Comparison of ENCODE assay signal across 1 cellular context in genomic region chr17:42180922-42181850, GRCh38.
A peak's percentile ranks its signal among the peaks of the same experiment; 100 is the strongest.
TF ChIP-seq lines count a peak whose summit lies in the region.

TSS of gene KCNH4 (minus strand) at chr17:42181142. CDS start at chr17:42180945, 197 bp downstream.

TF ChIP-seq in K562, 482 proteins besides CTCF, POLR2A, EP300 and RAD21 (continued from another document and continues in another):
- TF ChIP-seq RNF2 (IDR thresholded peaks at IDR 0.05) (peak; percentile 77; the same call in 1 of the 2 replicates), ZKSCAN1 (IDR thresholded peaks at IDR 0.05; ENCODE audit: low read depth, low read length) (0 out of 2 replicates have a peak, but pooled peaks have one; percentile 56), ZNF584 (CRISPR knock-in tag; IDR thresholded peaks at IDR 0.05; ENCODE audit: low read depth) (no peak), PCBP1 (IDR thresholded peaks at IDR 0.05; ENCODE audit: low read depth, low read length, poor library complexity, severe bottlenecking) (no peak), ARID2 (IDR thresholded peaks at IDR 0.05) (no peak), TEAD1 (CRISPR knock-in tag; IDR thresholded peaks at IDR 0.05) (peak in 1 of 2 experiments; percentile 83; a peak in 2 of 4 replicates), RBFOX2 (IDR thresholded peaks at IDR 0.05; ENCODE audit: low read depth, low read length) (peak; percentile 59), ZNF174 (CRISPR knock-in tag; IDR thresholded peaks at IDR 0.05) (no peak), EGR1 (conservative IDR thresholded peaks at IDR 0.05) (peak; percentile 58), ZC3H4 (CRISPR knock-in tag; IDR thresholded peaks at IDR 0.05; ENCODE audit: borderline replicate concordance) (no peak), TAF15 (IDR thresholded peaks at IDR 0.05; ENCODE audit: low read depth, low read length) (no peak), JUND (IDR thresholded peaks at IDR 0.05; ENCODE audit: borderline replicate concordance, low read depth, low read length) (peak; percentile 47; the same call in 1 of the 2 replicates), JUND (tag; IDR thresholded peaks at IDR 0.05; ENCODE audit: borderline replicate concordance, low read depth, low read length) (peak; percentile 56; the same call in 1 of the 3 replicates), HNRNPK (IDR thresholded peaks at IDR 0.05; ENCODE audit: low read depth, low read length, poor library complexity, severe bottlenecking) (no peak), DMBX1 (CRISPR knock-in tag; IDR thresholded peaks at IDR 0.05; ENCODE audit: borderline replicate concordance) (peak; percentile 50; the same call in 1 of the 2 replicates), SMAD4 (CRISPR knock-in tag; conservative IDR thresholded peaks at IDR 0.05) (peak; percentile 73; the same call in 1 of the 2 replicates), ZNF764 (CRISPR knock-in tag; IDR thresholded peaks at IDR 0.05; ENCODE audit: low read depth) (no peak), HCFC1 (IDR thresholded peaks at IDR 0.05; ENCODE audit: low read depth, low read length) (peak; percentile 43; the same call in 1 of the 2 replicates), PTRF (tag; IDR thresholded peaks at IDR 0.05) (no peak), JUN (IDR thresholded peaks at IDR 0.05; ENCODE audit: borderline replicate concordance, low read depth, low read length) (peak; percentile 60; the same call in 1 of the 2 replicates), JUN (CRISPR knock-in tag; IDR thresholded peaks at IDR 0.05; ENCODE audit: borderline replicate concordance) (no peak), MTA2 (IDR thresholded peaks at IDR 0.05; ENCODE audit: low read depth) (peak; percentile 49), ZBTB11 (CRISPR knock-in tag; IDR thresholded peaks at IDR 0.05) (no peak), PHF8 (IDR thresholded peaks at IDR 0.05; ENCODE audit: borderline replicate concordance, low read length) (peak; percentile 12; the same call in 1 of the 2 replicates), NR1H2 (CRISPR knock-in tag; IDR thresholded peaks at IDR 0.05) (no peak), PRMT5 (CRISPR knock-in tag; IDR thresholded peaks at IDR 0.05) (no peak), MLX (CRISPR knock-in tag; conservative IDR thresholded peaks at IDR 0.05) (peak in 1 of 2 experiments; percentile 91; a peak in 2 of 4 replicates), NEUROD1 (IDR thresholded peaks at IDR 0.05; ENCODE audit: borderline replicate concordance, low read depth, low read length, partially characterized antibody) (peak; percentile 33), FIP1L1 (IDR thresholded peaks at IDR 0.05; ENCODE audit: low read depth, low read length, poor library complexity, severe bottlenecking) (peak; percentile 79), BHLHE40 (IDR thresholded peaks at IDR 0.05; ENCODE audit: low read length) (peak; percentile 55), ESRRA (IDR thresholded peaks at IDR 0.05; ENCODE audit: borderline replicate concordance, low read depth) (peak; percentile 58; the same call in 1 of the 2 replicates), XRCC4 (IDR thresholded peaks at IDR 0.05; ENCODE audit: extremely low read depth, insufficient read depth, insufficient read length) (no peak), ZC3H8 (IDR thresholded peaks at IDR 0.05) (0 out of 2 replicates have a peak, but pooled peaks have one; percentile 13), TCF7L2 (IDR thresholded peaks at IDR 0.05; ENCODE audit: low read depth, low read length) (no peak), SAP30 (IDR thresholded peaks at IDR 0.05; ENCODE audit: borderline replicate concordance, insufficient read depth, low read depth, low read length, poor library complexity, severe bottlenecking) (peak; percentile 51), TARDBP (IDR thresholded peaks at IDR 0.05) (peak; percentile 93; the same call in 1 of the 2 replicates)
- TF ChIP-seq, protein P1, sequence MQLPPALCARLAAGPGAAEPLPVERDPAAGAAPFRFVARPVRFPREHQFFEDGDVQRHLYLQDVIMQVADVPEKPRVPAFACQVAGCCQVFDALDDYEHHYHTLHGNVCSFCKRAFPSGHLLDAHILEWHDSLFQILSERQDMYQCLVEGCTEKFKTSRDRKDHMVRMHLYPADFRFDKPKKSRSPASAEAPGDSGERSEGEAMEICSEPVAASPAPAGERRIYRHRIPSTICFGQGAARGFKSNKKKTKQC (CRISPR knock-in tag; IDR thresholded peaks at IDR 0.05) = peak; percentile 59; the same call in 1 of the 2 replicates
- TF ChIP-seq, protein P2, sequence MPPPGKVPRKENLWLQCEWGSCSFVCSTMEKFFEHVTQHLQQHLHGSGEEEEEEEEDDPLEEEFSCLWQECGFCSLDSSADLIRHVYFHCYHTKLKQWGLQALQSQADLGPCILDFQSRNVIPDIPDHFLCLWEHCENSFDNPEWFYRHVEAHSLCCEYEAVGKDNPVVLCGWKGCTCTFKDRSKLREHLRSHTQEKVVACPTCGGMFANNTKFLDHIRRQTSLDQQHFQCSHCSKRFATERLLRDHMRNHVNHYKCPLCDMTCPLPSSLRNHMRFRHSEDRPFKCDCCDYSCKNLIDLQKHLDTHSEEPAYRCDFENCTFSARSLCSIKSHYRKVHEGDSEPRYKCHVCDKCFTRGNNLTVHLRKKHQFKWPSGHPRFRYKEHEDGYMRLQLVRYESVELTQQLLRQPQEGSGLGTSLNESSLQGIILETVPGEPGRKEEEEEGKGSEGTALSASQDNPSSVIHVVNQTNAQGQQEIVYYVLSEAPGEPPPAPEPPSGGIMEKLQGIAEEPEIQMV (tag; conservative IDR thresholded peaks at IDR 0.05; ENCODE audit: low read depth) = no peak
- TF ChIP-seq, protein P3, sequence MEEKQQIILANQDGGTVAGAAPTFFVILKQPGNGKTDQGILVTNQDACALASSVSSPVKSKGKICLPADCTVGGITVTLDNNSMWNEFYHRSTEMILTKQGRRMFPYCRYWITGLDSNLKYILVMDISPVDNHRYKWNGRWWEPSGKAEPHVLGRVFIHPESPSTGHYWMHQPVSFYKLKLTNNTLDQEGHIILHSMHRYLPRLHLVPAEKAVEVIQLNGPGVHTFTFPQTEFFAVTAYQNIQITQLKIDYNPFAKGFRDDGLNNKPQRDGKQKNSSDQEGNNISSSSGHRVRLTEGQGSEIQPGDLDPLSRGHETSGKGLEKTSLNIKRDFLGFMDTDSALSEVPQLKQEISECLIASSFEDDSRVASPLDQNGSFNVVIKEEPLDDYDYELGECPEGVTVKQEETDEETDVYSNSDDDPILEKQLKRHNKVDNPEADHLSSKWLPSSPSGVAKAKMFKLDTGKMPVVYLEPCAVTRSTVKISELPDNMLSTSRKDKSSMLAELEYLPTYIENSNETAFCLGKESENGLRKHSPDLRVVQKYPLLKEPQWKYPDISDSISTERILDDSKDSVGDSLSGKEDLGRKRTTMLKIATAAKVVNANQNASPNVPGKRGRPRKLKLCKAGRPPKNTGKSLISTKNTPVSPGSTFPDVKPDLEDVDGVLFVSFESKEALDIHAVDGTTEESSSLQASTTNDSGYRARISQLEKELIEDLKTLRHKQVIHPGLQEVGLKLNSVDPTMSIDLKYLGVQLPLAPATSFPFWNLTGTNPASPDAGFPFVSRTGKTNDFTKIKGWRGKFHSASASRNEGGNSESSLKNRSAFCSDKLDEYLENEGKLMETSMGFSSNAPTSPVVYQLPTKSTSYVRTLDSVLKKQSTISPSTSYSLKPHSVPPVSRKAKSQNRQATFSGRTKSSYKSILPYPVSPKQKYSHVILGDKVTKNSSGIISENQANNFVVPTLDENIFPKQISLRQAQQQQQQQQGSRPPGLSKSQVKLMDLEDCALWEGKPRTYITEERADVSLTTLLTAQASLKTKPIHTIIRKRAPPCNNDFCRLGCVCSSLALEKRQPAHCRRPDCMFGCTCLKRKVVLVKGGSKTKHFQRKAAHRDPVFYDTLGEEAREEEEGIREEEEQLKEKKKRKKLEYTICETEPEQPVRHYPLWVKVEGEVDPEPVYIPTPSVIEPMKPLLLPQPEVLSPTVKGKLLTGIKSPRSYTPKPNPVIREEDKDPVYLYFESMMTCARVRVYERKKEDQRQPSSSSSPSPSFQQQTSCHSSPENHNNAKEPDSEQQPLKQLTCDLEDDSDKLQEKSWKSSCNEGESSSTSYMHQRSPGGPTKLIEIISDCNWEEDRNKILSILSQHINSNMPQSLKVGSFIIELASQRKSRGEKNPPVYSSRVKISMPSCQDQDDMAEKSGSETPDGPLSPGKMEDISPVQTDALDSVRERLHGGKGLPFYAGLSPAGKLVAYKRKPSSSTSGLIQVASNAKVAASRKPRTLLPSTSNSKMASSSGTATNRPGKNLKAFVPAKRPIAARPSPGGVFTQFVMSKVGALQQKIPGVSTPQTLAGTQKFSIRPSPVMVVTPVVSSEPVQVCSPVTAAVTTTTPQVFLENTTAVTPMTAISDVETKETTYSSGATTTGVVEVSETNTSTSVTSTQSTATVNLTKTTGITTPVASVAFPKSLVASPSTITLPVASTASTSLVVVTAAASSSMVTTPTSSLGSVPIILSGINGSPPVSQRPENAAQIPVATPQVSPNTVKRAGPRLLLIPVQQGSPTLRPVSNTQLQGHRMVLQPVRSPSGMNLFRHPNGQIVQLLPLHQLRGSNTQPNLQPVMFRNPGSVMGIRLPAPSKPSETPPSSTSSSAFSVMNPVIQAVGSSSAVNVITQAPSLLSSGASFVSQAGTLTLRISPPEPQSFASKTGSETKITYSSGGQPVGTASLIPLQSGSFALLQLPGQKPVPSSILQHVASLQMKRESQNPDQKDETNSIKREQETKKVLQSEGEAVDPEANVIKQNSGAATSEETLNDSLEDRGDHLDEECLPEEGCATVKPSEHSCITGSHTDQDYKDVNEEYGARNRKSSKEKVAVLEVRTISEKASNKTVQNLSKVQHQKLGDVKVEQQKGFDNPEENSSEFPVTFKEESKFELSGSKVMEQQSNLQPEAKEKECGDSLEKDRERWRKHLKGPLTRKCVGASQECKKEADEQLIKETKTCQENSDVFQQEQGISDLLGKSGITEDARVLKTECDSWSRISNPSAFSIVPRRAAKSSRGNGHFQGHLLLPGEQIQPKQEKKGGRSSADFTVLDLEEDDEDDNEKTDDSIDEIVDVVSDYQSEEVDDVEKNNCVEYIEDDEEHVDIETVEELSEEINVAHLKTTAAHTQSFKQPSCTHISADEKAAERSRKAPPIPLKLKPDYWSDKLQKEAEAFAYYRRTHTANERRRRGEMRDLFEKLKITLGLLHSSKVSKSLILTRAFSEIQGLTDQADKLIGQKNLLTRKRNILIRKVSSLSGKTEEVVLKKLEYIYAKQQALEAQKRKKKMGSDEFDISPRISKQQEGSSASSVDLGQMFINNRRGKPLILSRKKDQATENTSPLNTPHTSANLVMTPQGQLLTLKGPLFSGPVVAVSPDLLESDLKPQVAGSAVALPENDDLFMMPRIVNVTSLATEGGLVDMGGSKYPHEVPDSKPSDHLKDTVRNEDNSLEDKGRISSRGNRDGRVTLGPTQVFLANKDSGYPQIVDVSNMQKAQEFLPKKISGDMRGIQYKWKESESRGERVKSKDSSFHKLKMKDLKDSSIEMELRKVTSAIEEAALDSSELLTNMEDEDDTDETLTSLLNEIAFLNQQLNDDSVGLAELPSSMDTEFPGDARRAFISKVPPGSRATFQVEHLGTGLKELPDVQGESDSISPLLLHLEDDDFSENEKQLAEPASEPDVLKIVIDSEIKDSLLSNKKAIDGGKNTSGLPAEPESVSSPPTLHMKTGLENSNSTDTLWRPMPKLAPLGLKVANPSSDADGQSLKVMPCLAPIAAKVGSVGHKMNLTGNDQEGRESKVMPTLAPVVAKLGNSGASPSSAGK (IDR thresholded peaks at IDR 0.05) = peak; percentile 96
